19 cellular contexts compared by ENCODE assay signal in the genomic region with DNA sequence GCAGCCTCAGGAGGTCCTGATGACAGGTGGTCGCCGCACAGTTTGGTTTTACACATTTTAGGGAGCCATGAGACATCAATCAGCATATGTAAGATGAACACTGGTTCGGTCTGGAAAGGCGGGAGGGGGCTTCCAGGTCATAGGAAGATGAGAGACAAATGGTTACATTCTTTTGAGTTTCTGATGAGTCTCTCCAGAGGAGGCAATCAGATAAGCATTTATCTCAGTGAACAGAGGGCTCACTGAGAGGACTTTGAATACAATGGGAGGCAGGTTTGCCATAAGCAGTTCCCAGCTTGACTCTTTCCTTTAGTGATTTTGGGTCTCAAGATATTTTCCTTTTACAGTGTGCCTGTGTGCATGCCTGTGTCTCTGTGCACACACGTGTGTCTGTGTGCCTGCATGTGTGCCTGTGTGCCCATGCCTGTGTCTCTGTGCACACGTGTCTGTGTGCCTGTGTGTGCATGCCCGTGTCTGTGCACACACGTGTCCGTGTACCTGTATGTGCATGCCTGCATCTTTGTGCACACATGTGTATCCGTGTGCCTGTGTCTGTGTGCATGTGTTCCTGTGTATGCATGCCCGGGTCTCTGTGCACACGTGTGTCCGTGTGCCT. TPM values are rescaled to one million over a fixed set of nuclear protein-coding genes. Genes with fewer than 3 reads are reported as not detected.
DNase-seq lines count a peak whose midpoint lies in the region; ATAC-seq, FAIRE-seq and TF ChIP-seq lines count a peak whose summit lies in the region.
"Had no signal": no experiment of that assay in that cellular context is flagged by ENCODE, and none has a peak within 500 bp of the region (broad histone marks: within the 10 kb centered on the region; RNA-seq: fewer than 3 reads in every experiment).

No MANE protein-coding gene starts in this region.

- no peak overlapping the region for H3K27ac ChIP-seq in HepG2 (ENCODE audit: extremely low read length, insufficient read depth, low read length)
- no peak overlapping the region for H3K27ac ChIP-seq in right lobe of liver
- H3K27ac ChIP-seq: suprapubic skin had no signal

- no peak for FAIRE-seq in HepG2 (lab: Jason Lieb, UNC)
- FAIRE-seq in urothelium cell line (lab: Jason Lieb, UNC) = peak; percentile 98
- FAIRE-seq: islet of Langerhans, TTC549 had no signal

- H2AFZ ChIP-seq in HepG2 (ENCODE audit: low read length) = no peak overlapping the region

- BruUV-seq in HepG2 (replicated peaks; lab: Mats Ljungman, UMichigan) = no TSS peak

- no peak for DNase-seq in HepG2 (ENCODE audit: low spot score)
- DNase-seq in right lobe of liver = no peak
- no peak for DNase-seq in T-helper 17 cell
- DNase-seq in glutamatergic neuron = no peak
- DNase-seq in urothelium cell line (ENCODE audit: low spot score) = no peak
- no peak for DNase-seq in activated T-cell treated with anti-CD3 and anti-CD28 coated beads, Interleukin-2, amount 50 U/mL, for 4 hours
- DNase-seq: dermis blood vessel endothelial cell, DMS 273 treated with DMSO at 0.1 percent for 48 hours, HCEC 1CT, NCI-H187 treated with DMSO at 0.1 percent for 48 hours, NCI-H510A treated with DMSO at 0.1 percent for 48 hours, sigmoid colon had no signal

- in situ Hi-C loops in HepG2 (cut with HindIII; ENCODE audit: extremely low pct_ligation_motif_present, low pct_unique_long_range_greater_than_20kb) = no loop called here

- H3K27me3 ChIP-seq in HepG2 (ENCODE audit: control insufficient read depth in 1 of 2, insufficient read depth in 2 of 2, low read length in 2 of 2) (peaks cover 1 to 17% of the 10 kb centered on the region in 2 experiments; a peak in 2 of 5 replicates), right lobe of liver (no peaks in the 10 kb centered on the region)
- H3K27me3 ChIP-seq: heart left ventricle, sigmoid colon, suprapubic skin had no signal

- H3K4me3 Mint-ChIP-seq in T-helper 17 cell = peak overlapping the region; percentile 55
- H3K4me3 Mint-ChIP-seq in glutamatergic neuron (ENCODE audit: unreplicated experiment) = peak overlapping the region; percentile 63
- H3K4me3 Mint-ChIP-seq in activated T-cell treated with anti-CD3 and anti-CD28 coated beads, Interleukin-2, amount 50 U/mL, for 4 hours = no peak overlapping the region

- H3K9me3 Mint-ChIP-seq in glutamatergic neuron (ENCODE audit: unreplicated experiment) = peaks cover 9% of the 10 kb centered on the region
- H3K9me3 Mint-ChIP-seq in activated T-cell treated with anti-CD3 and anti-CD28 coated beads, Interleukin-2, amount 50 U/mL, for 4 hours = no peaks in the 10 kb centered on the region
- H3K9me3 Mint-ChIP-seq: memory B cell had no signal

- no peak overlapping the region for H3K9ac ChIP-seq in HepG2 (ENCODE audit: insufficient read depth, low read depth, low read length)

- 22% methylated on average over 5 of the region's 13 CpGs for WGBS in HepG2 (ENCODE audit: low lambda C conversion rate)
- 48% methylated on average over 8 of the region's 13 CpGs for WGBS in right lobe of liver (ENCODE audit: insufficient coverage, low coverage, low lambda C conversion rate, missing lambda C conversion rate)

- no peak for TF ChIP-seq EP300 in HepG2 (IDR thresholded peaks at IDR 0.05; ENCODE audit: low read depth in 2 of 2, low read length in 2 of 2)
- no peak for TF ChIP-seq EP300 in HepG2 (CRISPR knock-in tag; IDR thresholded peaks at IDR 0.05; ENCODE audit: borderline replicate concordance)

- H3K27me3 Mint-ChIP-seq in T-helper 17 cell (no peaks in the 10 kb centered on the region), glutamatergic neuron (ENCODE audit: unreplicated experiment) (peaks cover 10% of the 10 kb centered on the region)
- H3K27me3 Mint-ChIP-seq in activated T-cell treated with anti-CD3 and anti-CD28 coated beads, Interleukin-2, amount 50 U/mL, for 4 hours (ENCODE audit: low read depth) = peaks cover 2% of the 10 kb centered on the region

- peaks cover 12% of the 10 kb centered on the region for H3K4me1 Mint-ChIP-seq in T-helper 17 cell
- peaks cover 10% of the 10 kb centered on the region for H3K4me1 Mint-ChIP-seq in glutamatergic neuron (ENCODE audit: low read depth, unreplicated experiment)
- H3K4me1 Mint-ChIP-seq in activated T-cell treated with anti-CD3 and anti-CD28 coated beads, Interleukin-2, amount 50 U/mL, for 4 hours (ENCODE audit: low read depth) = peaks cover 17% of the 10 kb centered on the region

- H3K4me3 ChIP-seq in HepG2 (replicated peaks in 1 of 3; ENCODE audit: insufficient read depth in 1 of 3, low read depth in 2 of 3, low read length in 3 of 3) = no peak overlapping the region
- H3K4me3 ChIP-seq in right lobe of liver = no peak overlapping the region
- H3K4me3 ChIP-seq: heart left ventricle, sigmoid colon, suprapubic skin had no signal

- POLR2A ChIA-PET in HepG2 (lab: Yijun Ruan, JAX) = no interaction called here

- no peak overlapping the region for H3K4me2 ChIP-seq in HepG2 (ENCODE audit: low read depth, low read length)

- H3K4me1 ChIP-seq in HepG2 (ENCODE audit: insufficient read depth, low read length) = peaks cover 10% of the 10 kb centered on the region
- H3K4me1 ChIP-seq in right lobe of liver = no peaks in the 10 kb centered on the region

- TF ChIP-seq POLR2A in HepG2 (IDR thresholded peaks at IDR 0.05; ENCODE audit: insufficient read depth in 1 of 2, low read depth in 2 of 2, low read length in 2 of 2) (no peak), right lobe of liver (IDR thresholded peaks at IDR 0.05) (no peak)

- peak overlapping the region; percentile 85 for H3K27ac Mint-ChIP-seq in T-helper 17 cell
- H3K27ac Mint-ChIP-seq in glutamatergic neuron (ENCODE audit: unreplicated experiment) = peak overlapping the region; percentile 34
- H3K27ac Mint-ChIP-seq: memory B cell had no signal

- TF ChIP-seq CTCF in HepG2 (CRISPR knock-in tag; IDR thresholded peaks at IDR 0.05) (no peak), right lobe of liver (IDR thresholded peaks at IDR 0.05) (no peak), glutamatergic neuron (IDR thresholded peaks at IDR 0.05; ENCODE audit: partially characterized antibody, unreplicated experiment) (no peak)

- CTCF ChIA-PET in HepG2 (lab: Yijun Ruan, JAX; ENCODE audit: low intra/inter-chr PET ratio, low total read pairs) = no interaction called here

- TF ChIP-seq RAD21 in HepG2 (CRISPR knock-in tag; IDR thresholded peaks at IDR 0.05) = no peak

- H4K20me1 ChIP-seq in HepG2 (ENCODE audit: insufficient read depth, low read length) = no peaks in the 10 kb centered on the region

- intact Hi-C loops in HepG2 (cut with micrococcal nuclease; ENCODE audit: unreplicated experiment) (no loop called here), right lobe of liver (cut with DNase I) (no loop called here)

- H3K9me3 ChIP-seq in HepG2 (ENCODE audit: low read length) = no peaks in the 10 kb centered on the region
- H3K9me3 ChIP-seq in right lobe of liver = no peaks in the 10 kb centered on the region
- no peaks in the 10 kb centered on the region for H3K9me3 ChIP-seq in T-helper 17 cell (ENCODE audit: control insufficient read depth, low read length, poor library complexity, severe bottlenecking)
- H3K9me3 ChIP-seq: heart left ventricle, sigmoid colon, suprapubic skin had no signal

- H3K36me3 ChIP-seq in HepG2 (replicated peaks in 1 of 2; ENCODE audit: control insufficient read depth in 1 of 2, insufficient read depth in 2 of 2, low read length in 2 of 2) (no peaks in the 10 kb centered on the region), right lobe of liver (no peaks in the 10 kb centered on the region)
- H3K36me3 ChIP-seq: heart left ventricle, sigmoid colon, suprapubic skin had no signal

- H3K36me3 Mint-ChIP-seq in T-helper 17 cell (ENCODE audit: low read depth) (no peaks in the 10 kb centered on the region), glutamatergic neuron (ENCODE audit: unreplicated experiment) (no peaks in the 10 kb centered on the region)
- H3K36me3 Mint-ChIP-seq in activated T-cell treated with anti-CD3 and anti-CD28 coated beads, Interleukin-2, amount 50 U/mL, for 4 hours (ENCODE audit: insufficient read depth) = no peaks in the 10 kb centered on the region
- H3K36me3 Mint-ChIP-seq: memory B cell had no signal

- H3K79me2 ChIP-seq in HepG2 (ENCODE audit: insufficient read depth, low read length) = no peaks in the 10 kb centered on the region

- no peak for ATAC-seq in HepG2
- ATAC-seq in right lobe of liver = no peak
- ATAC-seq in T-helper 17 cell = no peak
- no peak for ATAC-seq in activated T-cell treated with anti-CD3 and anti-CD28 coated beads, Interleukin-2, amount 50 U/mL, for 4 hours
- ATAC-seq in GM19324 (IDR thresholded peaks at IDR 0.05; ENCODE audit: low FRiP score, unreplicated experiment) = no peak
- no peak for ATAC-seq in HG02678 (IDR thresholded peaks at IDR 0.05; ENCODE audit: unreplicated experiment)

RNA-seq across cellular contexts. Expression of gene TMEM255B, which starts 35.5 kb away (rescaled TPM):
- total RNA-seq in HepG2 (2016; rRNA removed; fragmentation: Illumina TruSeq; extraction: Trizol) (0.03 TPM in 1 of 2 replicates, not detected in the other), right lobe of liver (10 to 100 TPM in 1 of 6 experiments, 1 to 10 TPM in 5; 2.5 to 10.4 (median 6.2) TPM), T-helper 17 cell (1 to 10 TPM in 1 of 2 donors, under 1 TPM in 1; 0.86 to 1.4 TPM), glutamatergic neuron (ENCODE audit: unreplicated experiment) (13.8 TPM)
- total RNA-seq in HepG2 (2016; cell fraction: cytosol; rRNA removed; fragmentation: Illumina TruSeq; extraction: Trizol; ENCODE audit: low read depth) = not detected in 2 replicates
- total RNA-seq in HepG2 (2016; cell fraction: insoluble cytoplasmic fraction; rRNA removed; fragmentation: Illumina TruSeq; extraction: Trizol) = not detected in 2 replicates
- total RNA-seq in HepG2 (2016; cell fraction: membrane; rRNA removed; fragmentation: Illumina TruSeq; extraction: Trizol) = not detected in 2 replicates
- total RNA-seq in HepG2 (2016; cell fraction: nucleus; rRNA removed; fragmentation: Illumina TruSeq; extraction: Trizol) = not detected in 2 replicates
- 0.01 TPM in 1 of 2 replicates, not detected in the other for polyA plus RNA-seq in HepG2 (2011; rRNA removed)
- 0.01 and 0.12 TPM in 2 replicates for polyA plus RNA-seq in HepG2 (2011; cell fraction: cytosol; rRNA removed)
- polyA plus RNA-seq in HepG2 (2011; cell fraction: nucleus; rRNA removed) = 0.02 and 0.03 TPM in 2 replicates
- polyA plus RNA-seq in HepG2 (2012) = 0.11 TPM in 1 of 2 replicates, not detected in the other
- not detected in 2 replicates for polyA plus RNA-seq in HepG2 (2016; cell fraction: cytosol; fragmentation: Illumina TruSeq; extraction: Trizol; ENCODE audit: low read depth)
- polyA plus RNA-seq in HepG2 (2016; cell fraction: insoluble cytoplasmic fraction; fragmentation: Illumina TruSeq; extraction: Trizol; ENCODE audit: low read depth) = not detected in 2 replicates
- polyA plus RNA-seq in HepG2 (2016; cell fraction: membrane; fragmentation: Illumina TruSeq; extraction: Trizol; ENCODE audit: low read depth) = not detected in 2 replicates
- polyA plus RNA-seq in HepG2 (2016; cell fraction: nucleus; fragmentation: Illumina TruSeq; extraction: Trizol; ENCODE audit: insufficient read depth, low read depth) = not detected in 2 replicates
- polyA minus RNA-seq in HepG2 (2011; rRNA and poly(A)+ RNA removed; ENCODE audit: low replicate concordance) = not detected in 2 replicates
- not detected in 2 replicates for polyA minus RNA-seq in HepG2 (2011; cell fraction: cytosol; rRNA and poly(A)+ RNA removed)
- polyA minus RNA-seq in HepG2 (2011; cell fraction: nucleus; rRNA and poly(A)+ RNA removed) = 0.12 and 0.13 TPM in 2 replicates
- 1 to 10 TPM; 1.1 to 1.4 (median 1.3) TPM for total RNA-seq in activated T-cell treated with anti-CD3 and anti-CD28 coated beads, Interleukin-2, amount 50 U/mL, for 4 hours

RNA-seq across cellular contexts. Expression of gene GRK1, which starts 56.5 kb away (rescaled TPM):
- total RNA-seq in HepG2 (2016; rRNA removed; fragmentation: Illumina TruSeq; extraction: Trizol) = 0.07 TPM in 1 of 2 replicates, not detected in the other
- total RNA-seq in HepG2 (2016; cell fraction: cytosol; rRNA removed; fragmentation: Illumina TruSeq; extraction: Trizol; ENCODE audit: low read depth) = 0.09 and 0.20 TPM in 2 replicates
- total RNA-seq in HepG2 (2016; cell fraction: insoluble cytoplasmic fraction; rRNA removed; fragmentation: Illumina TruSeq; extraction: Trizol) = not detected in 2 replicates
- total RNA-seq in HepG2 (2016; cell fraction: membrane; rRNA removed; fragmentation: Illumina TruSeq; extraction: Trizol) = 0.06 TPM in 1 of 2 replicates, not detected in the other
- 0.16 and 0.19 TPM in 2 replicates for total RNA-seq in HepG2 (2016; cell fraction: nucleus; rRNA removed; fragmentation: Illumina TruSeq; extraction: Trizol)
- 0.03 and 0.12 TPM in 2 replicates for polyA plus RNA-seq in HepG2 (2011; rRNA removed)
- 0.04 and 0.06 TPM in 2 replicates for polyA plus RNA-seq in HepG2 (2011; cell fraction: cytosol; rRNA removed)
- polyA plus RNA-seq in HepG2 (2011; cell fraction: nucleus; rRNA removed) = 0.21 and 0.24 TPM in 2 replicates
- not detected in 2 replicates for polyA plus RNA-seq in HepG2 (2012)
- 0.03 TPM in 2 replicates for polyA plus RNA-seq in HepG2 (2016; cell fraction: cytosol; fragmentation: Illumina TruSeq; extraction: Trizol; ENCODE audit: low read depth)
- polyA plus RNA-seq in HepG2 (2016; cell fraction: insoluble cytoplasmic fraction; fragmentation: Illumina TruSeq; extraction: Trizol; ENCODE audit: low read depth) = not detected in 2 replicates
- not detected in 2 replicates for polyA plus RNA-seq in HepG2 (2016; cell fraction: membrane; fragmentation: Illumina TruSeq; extraction: Trizol; ENCODE audit: low read depth)
- 0.13 TPM in 1 of 2 replicates, not detected in the other for polyA plus RNA-seq in HepG2 (2016; cell fraction: nucleus; fragmentation: Illumina TruSeq; extraction: Trizol; ENCODE audit: insufficient read depth, low read depth)
- 0.06 TPM in 1 of 2 replicates, not detected in the other for polyA minus RNA-seq in HepG2 (2011; rRNA and poly(A)+ RNA removed; ENCODE audit: low replicate concordance)
- not detected in 2 replicates for polyA minus RNA-seq in HepG2 (2011; cell fraction: cytosol; rRNA and poly(A)+ RNA removed)
- 0.12 and 0.13 TPM in 2 replicates for polyA minus RNA-seq in HepG2 (2011; cell fraction: nucleus; rRNA and poly(A)+ RNA removed)
- not detected for total RNA-seq in right lobe of liver
- under 1 TPM in 1 of 2 donors, not detected in 1; 0.07 TPM for total RNA-seq in T-helper 17 cell
- total RNA-seq in glutamatergic neuron (ENCODE audit: unreplicated experiment) = 1.2 TPM
- total RNA-seq in activated T-cell treated with anti-CD3 and anti-CD28 coated beads, Interleukin-2, amount 50 U/mL, for 4 hours = under 1 TPM in 1 of 3 donors, not detected in 2; 0.05 TPM
- total RNA-seq: dermis blood vessel endothelial cell, suprapubic skin had no signal
